Comparison of ENCODE assay signal across 7 cellular contexts in the genomic region with DNA sequence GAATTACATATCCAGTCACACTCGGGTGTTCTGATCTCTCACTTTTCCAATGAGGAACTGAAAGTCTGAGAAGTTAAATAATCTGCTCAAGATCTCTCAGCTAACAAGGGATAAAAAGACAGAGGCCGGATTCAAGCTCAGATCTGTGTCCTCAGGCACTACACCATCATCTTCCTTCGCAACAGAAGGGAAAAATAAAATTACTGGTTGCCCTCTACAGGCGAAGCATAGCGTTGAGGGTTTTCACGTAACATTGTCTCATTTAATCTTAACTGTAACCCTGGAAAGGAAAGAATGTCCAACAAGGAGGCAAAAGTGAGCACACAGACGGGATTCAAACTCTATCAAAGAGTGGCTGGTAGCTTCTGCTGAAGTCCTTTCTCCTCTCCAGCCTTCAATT.
DNase-seq lines count a peak whose midpoint lies in the region; ATAC-seq and TF ChIP-seq lines count a peak whose summit lies in the region.

No MANE protein-coding gene starts in this region.

- no peak for ATAC-seq in HG02852 (IDR thresholded peaks at IDR 0.05; ENCODE audit: unreplicated experiment)

- intact Hi-C loops in lower leg skin (cut with DNase I; ENCODE audit: low total_unique reads) = no loop called here

- no peak overlapping the region for H3K4me3 ChIP-seq in GM12875 (ENCODE audit: low read depth, low read length)
- H3K4me3 ChIP-seq in choroid plexus epithelial cell (ENCODE audit: low read depth, low read length) = no peak overlapping the region
- no peak overlapping the region for H3K4me3 ChIP-seq in retinal pigment epithelial cell (ENCODE audit: low read length)
- no peak overlapping the region for H3K4me3 ChIP-seq in lower leg skin (ENCODE audit: low read depth, poor library complexity, severe bottlenecking)

- TF ChIP-seq POLR2A in lower leg skin (IDR thresholded peaks at IDR 0.05) = no peak

- peak; percentile 62 for DNase-seq in NCI-H748 (lab: John Stamatoyannopoulos, UW; ENCODE audit: unreplicated experiment)
- peak; percentile 40 for DNase-seq in choroid plexus epithelial cell (ENCODE audit: low read depth)
- no peak for DNase-seq in retinal pigment epithelial cell (ENCODE audit: low read depth)
- DNase-seq in activated CD4-positive, alpha-beta T cell treated with anti-CD3 and anti-CD28 coated beads, Interleukin-2, amount 50 U/mL, for 48 hours = no peak
- DNase-seq in lower leg skin (ENCODE audit: low spot score in 2 of 2) = no peak

- WGBS in lower leg skin, 2 donors = 25 to 27% methylated on average over 7 of the region's 7 CpGs

- TF ChIP-seq CTCF in GM12875 (IDR thresholded peaks at IDR 0.05; ENCODE audit: borderline replicate concordance, insufficient read depth, low read depth, low read length) = peak; percentile 32; the same call in 1 of the 2 replicates
- TF ChIP-seq CTCF in choroid plexus epithelial cell (conservative IDR thresholded peaks at IDR 0.05; ENCODE audit: low read depth, low read length) = peak; percentile 65
- TF ChIP-seq CTCF in retinal pigment epithelial cell (conservative IDR thresholded peaks at IDR 0.05; ENCODE audit: low read depth, low read length) = peak; percentile 49
- no peak for TF ChIP-seq CTCF in lower leg skin (IDR thresholded peaks at IDR 0.05)

Comparison
In these comparisons a context has a peak if more than half of its experiments do, and no peak if none do; other contexts are left out.
1. CTCF ChIP-seq: peak in GM12875 (single experiment), choroid plexus epithelial cell (single experiment) and retinal pigment epithelial cell (single experiment); none in lower leg skin (0 of 3).
2. DNase-seq: peak in NCI-H748 (single experiment) and choroid plexus epithelial cell (single experiment); none in retinal pigment epithelial cell (single experiment), activated CD4-positive, alpha-beta T cell treated with anti-CD3 and anti-CD28 coated beads, Interleukin-2, amount 50 U/mL, for 48 hours (0 of 2) and lower leg skin (0 of 2).